In genomic region chrX:81286608-81287007, GRCh38 we compare ENCODE assay signal across 19 cellular contexts.
"Had no signal": no experiment of that assay in that cellular context is flagged by ENCODE, and none has a peak within 500 bp of the region (broad histone marks: within the 10 kb centered on the region; RNA-seq: fewer than 3 reads in every experiment).

No MANE protein-coding gene starts in this region.

- H3K4me1 Mint-ChIP-seq: endodermal cell; naive thymus-derived CD4-positive, alpha-beta T cell; nephron progenitor cell; stimulated activated naive B cell treated with anti-CD40 and anti-IgM and Interleukin-4, amounts not matched to agents 10 μg/mL and 1 μg/mL and 100 μg/mL, for 72 hours; stimulated activated naive CD8-positive, alpha-beta T cell treated with anti-CD3 and anti-CD28 coated beads, Interleukin-15, amount 100 ng/mL, for 72 hours had no signal

- H3K27me3 ChIP-seq: heart left ventricle, spleen, testis, tibial nerve, upper lobe of right lung, vagina had no signal

- H3K36me3 ChIP-seq: prostate gland, upper lobe of right lung, vagina had no signal

- H3K4me1 ChIP-seq: heart left ventricle, parathyroid adenoma, prostate gland, spleen, testis, tibial nerve, upper lobe of right lung, vagina had no signal

- H3K27me3 Mint-ChIP-seq: naive thymus-derived CD4-positive, alpha-beta T cell; stimulated activated naive B cell treated with anti-CD40 and anti-IgM and Interleukin-4, amounts not matched to agents 10 μg/mL and 1 μg/mL and 100 μg/mL, for 72 hours; stimulated activated naive CD8-positive, alpha-beta T cell treated with anti-CD3 and anti-CD28 coated beads, Interleukin-15, amount 100 ng/mL, for 72 hours had no signal

- H3K27ac Mint-ChIP-seq: endodermal cell; naive thymus-derived CD4-positive, alpha-beta T cell; nephron progenitor cell; stimulated activated naive B cell treated with anti-CD40 and anti-IgM and Interleukin-4, amounts not matched to agents 10 μg/mL and 1 μg/mL and 100 μg/mL, for 72 hours; stimulated activated naive CD8-positive, alpha-beta T cell treated with anti-CD3 and anti-CD28 coated beads, Interleukin-15, amount 100 ng/mL, for 72 hours had no signal

- H3K4me3 Mint-ChIP-seq: endodermal cell; naive thymus-derived CD4-positive, alpha-beta T cell; nephron progenitor cell; stimulated activated naive B cell treated with anti-CD40 and anti-IgM and Interleukin-4, amounts not matched to agents 10 μg/mL and 1 μg/mL and 100 μg/mL, for 72 hours; stimulated activated naive CD8-positive, alpha-beta T cell treated with anti-CD3 and anti-CD28 coated beads, Interleukin-15, amount 100 ng/mL, for 72 hours had no signal

- H3K9me3 ChIP-seq: prostate gland, testis, upper lobe of right lung had no signal

- H3K27ac ChIP-seq: heart left ventricle, parathyroid adenoma, prostate gland, spleen, testis, tibial nerve, upper lobe of right lung, vagina had no signal

- DNase-seq: dermis blood vessel endothelial cell; endodermal cell; heart left ventricle; hippocampal formation; mammary epithelial cell; naive thymus-derived CD4-positive, alpha-beta T cell; nephron progenitor cell; spleen; stimulated activated CD4-positive, alpha-beta T cell treated with anti-CD3 and anti-CD28 coated beads, Interleukin-15, amount 100 ng/mL, for 24 hours; stimulated activated CD4-positive, alpha-beta T cell treated with anti-CD3 and anti-CD28 coated beads, Interleukin-1b, Interleukin-23, amount 100 ng/mL, for 48 hours; stimulated activated CD4-positive, alpha-beta T cell treated with anti-CD3 and anti-CD28 coated beads, Interleukin-4, amount 100 ng/mL, for 4 hours; stimulated activated naive B cell treated with anti-CD40 and anti-IgM and Interleukin-4, amounts not matched to agents 10 μg/mL and 1 μg/mL and 100 μg/mL, for 72 hours; stimulated activated naive CD8-positive, alpha-beta T cell treated with anti-CD3 and anti-CD28 coated beads, Interleukin-15, amount 100 ng/mL, for 72 hours; testis; upper lobe of right lung had no signal

- H3K4me3 ChIP-seq: heart left ventricle, prostate gland, spleen, testis, tibial nerve, upper lobe of right lung, vagina had no signal
